Comparison of ENCODE assay signal across 10 cellular contexts in genomic region chr11:112655386-112655785, GRCh38.
DNase-seq lines count a peak whose midpoint lies in the region; ATAC-seq and TF ChIP-seq lines count a peak whose summit lies in the region.
"Had no signal": no experiment of that assay in that cellular context is flagged by ENCODE, and none has a peak within 500 bp of the region (broad histone marks: within the 10 kb centered on the region; RNA-seq: fewer than 3 reads in every experiment).

No MANE protein-coding gene starts in this region.

- H2AFZ ChIP-seq in SK-N-SH (ENCODE audit: low read depth) = no peak overlapping the region

- H3K36me3 ChIP-seq in SK-N-SH (replicated peaks in 1 of 2; ENCODE audit: control insufficient read depth in 1 of 2, insufficient read depth in 2 of 2, low read length in 1 of 2) = no peaks in the 10 kb centered on the region
- no peaks in the 10 kb centered on the region for H3K36me3 ChIP-seq in gastroesophageal sphincter
- no peaks in the 10 kb centered on the region for H3K36me3 ChIP-seq in ovary
- no peaks in the 10 kb centered on the region for H3K36me3 ChIP-seq in A673 (ENCODE audit: insufficient read depth, low read length, poor library complexity, severe bottlenecking)

- DNase-seq in DMS53 treated with DMSO at 0.1 percent for 48 hours (lab: John Stamatoyannopoulos, UW; ENCODE audit: unreplicated experiment) (peak; percentile 1), SK-N-SH (no peak), ovary (peak; percentile 74 to 86 (median 84)), A673 (ENCODE audit: low spot score) (no peak), SHP77 treated with DMSO at 0.1 percent for 48 hours (lab: John Stamatoyannopoulos, UW) (no peak)
- DNase-seq: activated T-cell treated with anti-CD3 and anti-CD28 coated beads, Interleukin-2, amount 50 U/mL, for 24 hours; NCI-H1694 treated with DMSO at 0.1 percent for 48 hours had no signal

- no peaks in the 10 kb centered on the region for H4K20me1 ChIP-seq in SK-N-SH (ENCODE audit: insufficient read depth)

- H3K27ac ChIP-seq in SK-N-SH (ENCODE audit: low read depth in 2 of 2, low read length in 1 of 2) = no peak overlapping the region
- H3K27ac ChIP-seq in gastroesophageal sphincter = no peak overlapping the region
- no peak overlapping the region for H3K27ac ChIP-seq in ovary
- H3K27ac ChIP-seq in A673 (ENCODE audit: low read depth, low read length, poor library complexity, severe bottlenecking) = no peak overlapping the region

- no peaks in the 10 kb centered on the region for H3K9me2 ChIP-seq in SK-N-SH

- POLR2A ChIA-PET in SK-N-SH (lab: Yijun Ruan, JAX) (no interaction called here), A673 (lab: Charles Lee; ENCODE audit: low non-redundant PET) (no interaction called here)

- no TSS peak for BruUV-seq in A673 (replicated peaks; lab: Mats Ljungman, UMichigan)

- no peaks in the 10 kb centered on the region for H3K27me3 ChIP-seq in SK-N-SH (ENCODE audit: insufficient read depth)
- no peaks in the 10 kb centered on the region for H3K27me3 ChIP-seq in gastroesophageal sphincter
- H3K27me3 ChIP-seq in ovary = no peaks in the 10 kb centered on the region
- H3K27me3 ChIP-seq in A673 (replicated peaks; ENCODE audit: insufficient read depth, low read depth, low read length, poor library complexity) = no peaks in the 10 kb centered on the region

- H3K4me1 ChIP-seq in SK-N-SH (ENCODE audit: control insufficient read depth in 1 of 2, insufficient read depth in 2 of 2, low read depth in 1 of 2, low read length in 1 of 2) (peaks cover 12 to 32% of the 10 kb centered on the region in 2 experiments; a peak in 2 of 4 replicates), gastroesophageal sphincter (peaks cover 0 to 22% (median 0%) of the 10 kb centered on the region in 3 donors), ovary (ENCODE audit: insufficient read depth) (peaks cover 11% of the 10 kb centered on the region), A673 (ENCODE audit: insufficient read depth, low read length, poor library complexity, severe bottlenecking) (peaks cover 7% of the 10 kb centered on the region)

- WGBS in SK-N-SH (ENCODE audit: low lambda C conversion rate) = 59% methylated on average over 2 of the region's 2 CpGs
- 0 to 5% methylated on average over 1 to 2 of the region's 2 CpGs for WGBS in gastroesophageal sphincter (ENCODE audit: low coverage in 1 of 2), 2 donors
- WGBS in ovary, 3 donors = 0 to 3% (median 2%) methylated on average over 2 of the region's 2 CpGs

- H3K4me3 ChIP-seq in SK-N-SH (ENCODE audit: low read depth in 2 of 2, low read length in 1 of 2) (no peak overlapping the region), gastroesophageal sphincter (no peak overlapping the region), ovary (no peak overlapping the region), A673 (ENCODE audit: low read depth, low read length, poor library complexity, severe bottlenecking) (no peak overlapping the region)

- CTCF ChIA-PET in SK-N-SH (lab: Yijun Ruan, JAX) (interaction anchor here (0.8 to 1.2 kb wide), 4 partner anchors 67 to 459 kb away, joined by 3 to 4 read pairs (median 4); no protein-coding TSS in a partner anchor), A673 (lab: Charles Lee) (no interaction called here)

- TF ChIP-seq CTCF in SK-N-SH (IDR thresholded peaks at IDR 0.05) (0 out of 2 replicates have a peak, but pooled peaks have one; percentile 11), gastroesophageal sphincter (IDR thresholded peaks at IDR 0.05) (no peak), ovary (IDR thresholded peaks at IDR 0.05) (no peak), A673 (conservative IDR thresholded peaks at IDR 0.05; ENCODE audit: low read depth, low read length) (no peak)

- peak; percentile 55 for TF ChIP-seq RAD21 in SK-N-SH (IDR thresholded peaks at IDR 0.05; ENCODE audit: low read length)

- peak overlapping the region; percentile 10; the same call in 1 of the 2 replicates for H3K4me2 ChIP-seq in SK-N-SH

- peak; percentile 82 for ATAC-seq in gastroesophageal sphincter
- no peak for ATAC-seq in HG03108 (IDR thresholded peaks at IDR 0.05; ENCODE audit: unreplicated experiment)
- ATAC-seq in HG03095 (IDR thresholded peaks at IDR 0.05; ENCODE audit: unreplicated experiment) = no peak

- no peak for TF ChIP-seq POLR2A in gastroesophageal sphincter (IDR thresholded peaks at IDR 0.05)
- no peak for TF ChIP-seq POLR2A in ovary (IDR thresholded peaks at IDR 0.05)

- no peaks in the 10 kb centered on the region for H3K9me3 ChIP-seq in SK-N-SH
- no peaks in the 10 kb centered on the region for H3K9me3 ChIP-seq in gastroesophageal sphincter
- H3K9me3 ChIP-seq in ovary = no peaks in the 10 kb centered on the region
- no peaks in the 10 kb centered on the region for H3K9me3 ChIP-seq in A673 (ENCODE audit: low read depth, low read length, poor library complexity, severe bottlenecking)

- peaks cover 4% of the 10 kb centered on the region for H3F3A ChIP-seq in SK-N-SH (replicated peaks; ENCODE audit: insufficient read depth)

- TF ChIP-seq EP300 in SK-N-SH (IDR thresholded peaks at IDR 0.05; ENCODE audit: borderline replicate concordance in 1 of 2, low read depth in 1 of 2, low read length in 1 of 2) = no peak; a peak in 1 of 4 replicates
- no peak for TF ChIP-seq EP300 in gastroesophageal sphincter (IDR thresholded peaks at IDR 0.05)
- no peak for TF ChIP-seq EP300 in ovary (IDR thresholded peaks at IDR 0.05)

- no peak overlapping the region for H3K9ac ChIP-seq in SK-N-SH

- H3K79me2 ChIP-seq in SK-N-SH (ENCODE audit: insufficient read depth) = no peaks in the 10 kb centered on the region

- intact Hi-C loops in ovary (cut with DNase I) = no loop called here
- intact Hi-C loops in A673 (cut with micrococcal nuclease; ENCODE audit: unreplicated experiment) = no loop called here

TF ChIP-seq in SK-N-SH, 30 proteins besides CTCF, POLR2A, EP300 and RAD21:
- TF ChIP-seq, protein P1, sequence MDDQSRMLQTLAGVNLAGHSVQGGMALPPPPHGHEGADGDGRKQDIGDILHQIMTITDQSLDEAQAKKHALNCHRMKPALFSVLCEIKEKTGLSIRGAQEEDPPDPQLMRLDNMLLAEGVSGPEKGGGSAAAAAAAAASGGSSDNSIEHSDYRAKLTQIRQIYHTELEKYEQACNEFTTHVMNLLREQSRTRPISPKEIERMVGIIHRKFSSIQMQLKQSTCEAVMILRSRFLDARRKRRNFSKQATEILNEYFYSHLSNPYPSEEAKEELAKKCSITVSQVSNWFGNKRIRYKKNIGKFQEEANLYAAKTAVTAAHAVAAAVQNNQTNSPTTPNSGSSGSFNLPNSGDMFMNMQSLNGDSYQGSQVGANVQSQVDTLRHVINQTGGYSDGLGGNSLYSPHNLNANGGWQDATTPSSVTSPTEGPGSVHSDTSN (IDR thresholded peaks at IDR 0.05) = peak; percentile 75
- TF ChIP-seq ZBTB33 (IDR thresholded peaks at IDR 0.05; ENCODE audit: borderline replicate concordance, low read depth) = no peak
- TF ChIP-seq SMC3 (IDR thresholded peaks at IDR 0.05; ENCODE audit: low read depth, low read length) = peak; percentile 21; the same call in 1 of the 2 replicates
- TF ChIP-seq NFIC (IDR thresholded peaks at IDR 0.05; ENCODE audit: borderline replicate concordance) = peak; percentile 77
- TF ChIP-seq FOXJ3 (CRISPR knock-in tag; IDR thresholded peaks at IDR 0.05) = no peak
- TF ChIP-seq RXRA (IDR thresholded peaks at IDR 0.05; ENCODE audit: borderline replicate concordance, low read depth) = peak; percentile 73; the same call in 1 of the 2 replicates
- TF ChIP-seq TCF12 (IDR thresholded peaks at IDR 0.05) = peak; percentile 60; the same call in 1 of the 2 replicates

Comparison
In these comparisons a context has a peak if more than half of its experiments do, and no peak if none do; other contexts are left out.
1. DNase-seq: peak in DMS53 treated with DMSO at 0.1 percent for 48 hours (single experiment) and ovary (5 of 5); none in SK-N-SH (single experiment), A673 (single experiment) and SHP77 treated with DMSO at 0.1 percent for 48 hours (single experiment).